ENCODE assay signal across 8 cellular contexts in genomic region chr5:91219803-91220371, GRCh38.
DNase-seq lines count a peak whose midpoint lies in the region; ATAC-seq and TF ChIP-seq lines count a peak whose summit lies in the region.

No MANE protein-coding gene starts in this region.

- no peak overlapping the region for H3K4me3 Mint-ChIP-seq in activated naive CD8-positive, alpha-beta T cell treated with anti-CD3 and anti-CD28 coated beads for 36 hours

- H3K9me2 ChIP-seq in Loucy (replicated peaks; ENCODE audit: low read depth, low read length): no peaks in the 10 kb centered on the region

- no peak overlapping the region for H3K27ac Mint-ChIP-seq in activated naive CD8-positive, alpha-beta T cell treated with anti-CD3 and anti-CD28 coated beads for 36 hours

- no peaks in the 10 kb centered on the region for H3K9me3 Mint-ChIP-seq in activated naive CD8-positive, alpha-beta T cell treated with anti-CD3 and anti-CD28 coated beads for 36 hours

- H3K4me1 ChIP-seq in Loucy (ENCODE audit: insufficient read depth, low read length, poor library complexity, severe bottlenecking) (no peaks in the 10 kb centered on the region), upper lobe of left lung (peaks cover 6 to 11% (median 8%) of the 10 kb centered on the region in 4 donors)

- DNase-seq in DMS53 treated with DMSO at 0.1 percent for 48 hours (lab: John Stamatoyannopoulos, UW; ENCODE audit: unreplicated experiment): peak; percentile 10
- DNase-seq in activated naive CD8-positive, alpha-beta T cell treated with anti-CD3 and anti-CD28 coated beads for 36 hours: peak; percentile 13
- DNase-seq in iris pigment epithelial cell (ENCODE audit: low read depth): peak; percentile 73
- no peak for DNase-seq in upper lobe of left lung
- DNase-seq in CD1c-positive myeloid dendritic cell (ENCODE audit: extremely low spot score): no peak

- no peak overlapping the region for H3K9ac ChIP-seq in Loucy (ENCODE audit: low read depth, low read length, poor library complexity, severe bottlenecking)

- no peaks in the 10 kb centered on the region for H3K79me2 ChIP-seq in Loucy (ENCODE audit: insufficient read depth, low read length)

- H3K36me3 Mint-ChIP-seq in activated naive CD8-positive, alpha-beta T cell treated with anti-CD3 and anti-CD28 coated beads for 36 hours: no peaks in the 10 kb centered on the region

- peak overlapping the region; percentile 28; the same call in 1 of the 2 replicates for H2AFZ ChIP-seq in Loucy (ENCODE audit: low read length)

- H3K4me3 ChIP-seq in Loucy (ENCODE audit: low read length, poor library complexity, severe bottlenecking) (no peak overlapping the region), upper lobe of left lung (no peak overlapping the region)

- no peak for TF ChIP-seq POLR2A in upper lobe of left lung (IDR thresholded peaks at IDR 0.05)

- TF ChIP-seq CTCF in Loucy (conservative IDR thresholded peaks at IDR 0.05; ENCODE audit: low read length): peak; percentile 58
- peak in 2 of 6 experiments; percentile 12 to 14 for TF ChIP-seq CTCF in upper lobe of left lung (IDR thresholded peaks at IDR 0.05)

- no peaks in the 10 kb centered on the region for H3F3A ChIP-seq in Loucy (ENCODE audit: low read depth)

- H3K9me3 ChIP-seq in Loucy (ENCODE audit: insufficient read depth, low read depth, low read length): no peaks in the 10 kb centered on the region
- no peaks in the 10 kb centered on the region for H3K9me3 ChIP-seq in upper lobe of left lung

- ATAC-seq in upper lobe of left lung (ENCODE audit: low FRiP score in 2 of 2) (no peak), GM19324 (IDR thresholded peaks at IDR 0.05; ENCODE audit: low FRiP score, unreplicated experiment) (no peak), HG03342 (IDR thresholded peaks at IDR 0.05; ENCODE audit: unreplicated experiment) (no peak)

- H3K27ac ChIP-seq in upper lobe of left lung: peak overlapping the region in 3 of 4 donors; percentile 59 to 76 (median 62)

- no peaks in the 10 kb centered on the region for H3K4me1 Mint-ChIP-seq in activated naive CD8-positive, alpha-beta T cell treated with anti-CD3 and anti-CD28 coated beads for 36 hours

- no peak overlapping the region for H3K4me2 ChIP-seq in Loucy (ENCODE audit: low read depth, low read length, poor library complexity, severe bottlenecking)

- no peaks in the 10 kb centered on the region for H3K27me3 ChIP-seq in Loucy (ENCODE audit: insufficient read depth, low read length, poor library complexity, severe bottlenecking)
- no peaks in the 10 kb centered on the region for H3K27me3 ChIP-seq in upper lobe of left lung

- H3K36me3 ChIP-seq in Loucy (ENCODE audit: insufficient read depth, low read length): no peaks in the 10 kb centered on the region
- no peaks in the 10 kb centered on the region for H3K36me3 ChIP-seq in upper lobe of left lung

- H4K20me1 ChIP-seq in Loucy (ENCODE audit: insufficient read depth, low read length, poor library complexity, severe bottlenecking): no peaks in the 10 kb centered on the region

- no peak for TF ChIP-seq EP300 in upper lobe of left lung (IDR thresholded peaks at IDR 0.05)

- WGBS in upper lobe of left lung, 2 donors: 91 to 93% methylated on average over 3 of the region's 3 CpGs

- peaks cover 3% of the 10 kb centered on the region for H3K27me3 Mint-ChIP-seq in activated naive CD8-positive, alpha-beta T cell treated with anti-CD3 and anti-CD28 coated beads for 36 hours

Comparison
In these comparisons a context has a peak if more than half of its experiments do, and no peak if none do; other contexts are left out.
1. DNase-seq: peak in DMS53 treated with DMSO at 0.1 percent for 48 hours (single experiment), activated naive CD8-positive, alpha-beta T cell treated with anti-CD3 and anti-CD28 coated beads for 36 hours (single experiment) and iris pigment epithelial cell (single experiment); none in upper lobe of left lung (0 of 2) and CD1c-positive myeloid dendritic cell (single experiment).